1 cellular context compared by ENCODE assay signal in the genomic region with DNA sequence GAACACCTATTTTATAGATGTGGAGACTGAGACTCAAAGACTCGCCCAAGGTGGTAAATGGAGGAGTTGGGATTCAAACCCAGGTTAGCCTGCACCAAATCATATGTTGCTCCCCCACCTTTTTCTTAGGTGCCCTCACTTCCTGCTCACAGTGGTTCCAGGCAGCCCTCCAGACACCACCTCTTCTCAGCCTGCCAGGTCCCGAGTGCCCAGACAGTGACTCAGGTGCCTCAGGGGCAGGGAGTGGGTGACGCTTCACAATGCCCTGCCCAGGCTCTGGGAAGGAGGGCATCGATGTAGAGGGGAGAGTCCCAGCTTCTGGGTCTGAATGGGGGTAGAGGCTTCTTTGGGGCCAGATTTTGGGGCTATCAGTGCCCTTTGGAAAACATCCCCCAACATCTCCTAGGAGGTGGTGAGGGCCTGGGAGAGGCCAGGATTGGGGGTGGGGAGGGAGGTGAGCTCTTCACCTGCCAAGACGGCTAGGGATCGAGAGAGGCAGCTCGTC.
TF ChIP-seq lines count a peak whose summit lies in the region.

No MANE protein-coding gene starts in this region.

TF ChIP-seq in HCT116, 20 proteins besides CTCF, POLR2A, EP300 and RAD21:
- TF ChIP-seq POLR2AphosphoS5 (IDR thresholded peaks at IDR 0.05; ENCODE audit: low read depth, low read length) (peak; percentile 40; the same call in 1 of the 2 replicates), EGR1 (IDR thresholded peaks at IDR 0.05; ENCODE audit: low read depth) (no peak), EZH2phosphoT487 (IDR thresholded peaks at IDR 0.05; ENCODE audit: borderline replicate concordance) (no peak), YY1 (IDR thresholded peaks at IDR 0.05; ENCODE audit: extremely low read depth, insufficient replicate concordance, low read depth, low read length) (peak; percentile 36), JUND (IDR thresholded peaks at IDR 0.05) (no peak), EZH2 (IDR thresholded peaks at IDR 0.05) (no peak)
